In genomic region chr10:30080161-30080560, GRCh38 we compare ENCODE assay signal across 13 cellular contexts. TPM values are rescaled to one million over a fixed set of nuclear protein-coding genes. Genes with fewer than 3 reads are reported as not detected.
DNase-seq lines count a peak whose midpoint lies in the region; ATAC-seq and TF ChIP-seq lines count a peak whose summit lies in the region.
"Had no signal": no experiment of that assay in that cellular context is flagged by ENCODE, and none has a peak within 500 bp of the region (broad histone marks: within the 10 kb centered on the region; RNA-seq: fewer than 3 reads in every experiment).

No MANE protein-coding gene starts in this region.

- no peaks in the 10 kb centered on the region for H3F3A ChIP-seq in GM23248 (ENCODE audit: insufficient read depth)

- no peak overlapping the region for H3K4me2 ChIP-seq in GM23248 (ENCODE audit: unreplicated experiment)
- H3K4me2 ChIP-seq: BLaER1 treated with 17β-estradiol and CSF1 and Interleukin-3, amounts not matched to agents 10 nM and 100 nM had no signal

- H3K79me2 ChIP-seq in ACC112 (ENCODE audit: control insufficient read depth, insufficient read depth, low read length, unreplicated experiment), result no peaks in the 10 kb centered on the region
- H3K79me2 ChIP-seq in GM23248 (ENCODE audit: insufficient read depth), result no peaks in the 10 kb centered on the region

- intact Hi-C loops in heart right ventricle (cut with DNase I), result no loop called here

- no peaks in the 10 kb centered on the region for H4K20me1 ChIP-seq in GM23248 (ENCODE audit: insufficient read depth)
- H4K20me1 ChIP-seq: BLaER1 treated with 17β-estradiol and CSF1 and Interleukin-3, amounts not matched to agents 10 nM and 100 nM had no signal

- 84 to 86% methylated on average over 1 of the region's 1 CpG for WGBS in GM23248 (ENCODE audit: low coverage in 1 of 2, low lambda C conversion rate in 2 of 2, missing lambda C conversion rate in 2 of 2), 2 experiments
- 97 to 98% methylated on average over 1 of the region's 1 CpG for WGBS in heart right ventricle, 2 donors

- H3K36me3 ChIP-seq in ACC112 (ENCODE audit: insufficient read depth, low read length) (no peaks in the 10 kb centered on the region), GM23248 (ENCODE audit: low read depth) (no peaks in the 10 kb centered on the region), heart right ventricle (no peaks in the 10 kb centered on the region)
- H3K36me3 ChIP-seq: BLaER1 treated with 17β-estradiol and CSF1 and Interleukin-3, amounts not matched to agents 10 nM and 100 nM had no signal

- DNase-seq in GM23248 (peak; percentile 65), caudate nucleus (lab: John Stamatoyannopoulos, UW) (no peak), kidney tubule cell (ENCODE audit: low spot score) (peak; percentile 19), OCI-M1 (lab: John Stamatoyannopoulos, UW) (no peak), heart right ventricle (no peak), COLO829 (ENCODE audit: low spot score) (no peak)
- DNase-seq: CD8-positive, alpha-beta memory T cell; HFFc6; MV-4-11; NCI-H1694 treated with DMSO at 0.1 percent for 48 hours had no signal

- H3K27ac ChIP-seq in ACC112 (ENCODE audit: low read depth, low read length) (peak overlapping the region; percentile 35), GM23248 (no peak overlapping the region), caudate nucleus (ENCODE audit: low read depth, low read length) (peak overlapping the region; percentile 64), heart right ventricle (no peak overlapping the region)
- H3K27ac ChIP-seq: BLaER1 treated with 17β-estradiol and CSF1 and Interleukin-3, amounts not matched to agents 10 nM and 100 nM had no signal

- H3K9ac ChIP-seq in GM23248, result no peak overlapping the region
- H3K9ac ChIP-seq: BLaER1 treated with 17β-estradiol and CSF1 and Interleukin-3, amounts not matched to agents 10 nM and 100 nM had no signal

- no peak overlapping the region for H2AFZ ChIP-seq in ACC112 (ENCODE audit: low read length, unreplicated experiment)
- H2AFZ ChIP-seq in GM23248, result no peak overlapping the region

- no peaks in the 10 kb centered on the region for H3K9me2 ChIP-seq in GM23248 (ENCODE audit: insufficient read depth)

- TF ChIP-seq CTCF in heart right ventricle (IDR thresholded peaks at IDR 0.05), result no peak

- in situ Hi-C loops in GM23248 (cut with MboI), result no loop called here

- ATAC-seq in heart right ventricle, result no peak
- ATAC-seq: Right ventricle myocardium inferior had no signal

- peaks cover 5% of the 10 kb centered on the region; the same call in 1 of the 2 replicates for H3K27me3 ChIP-seq in ACC112 (ENCODE audit: insufficient read depth, low read length)
- no peaks in the 10 kb centered on the region; the same call in 1 of the 2 replicates for H3K27me3 ChIP-seq in GM23248 (replicated peaks; ENCODE audit: insufficient read depth)
- peaks cover 0 to 6% (median 0%) of the 10 kb centered on the region in 7 donors for H3K27me3 ChIP-seq in heart right ventricle
- H3K27me3 ChIP-seq: BLaER1 treated with 17β-estradiol and CSF1 and Interleukin-3, amounts not matched to agents 10 nM and 100 nM had no signal

- H3K4me3 ChIP-seq in ACC112 (ENCODE audit: low read depth, low read length) (no peak overlapping the region), GM23248 (no peak overlapping the region), heart right ventricle (no peak overlapping the region)
- H3K4me3 ChIP-seq: BLaER1 treated with 17β-estradiol and CSF1 and Interleukin-3, amounts not matched to agents 10 nM and 100 nM had no signal

- H3K9me3 ChIP-seq in GM23248 (ENCODE audit: low read depth) (no peaks in the 10 kb centered on the region), heart right ventricle (no peaks in the 10 kb centered on the region)

- peaks cover 6% of the 10 kb centered on the region for H3K4me1 ChIP-seq in ACC112 (ENCODE audit: control insufficient read depth, insufficient read depth, low read length, unreplicated experiment)
- H3K4me1 ChIP-seq in GM23248 (ENCODE audit: insufficient read depth), result no peaks in the 10 kb centered on the region
- no peaks in the 10 kb centered on the region for H3K4me1 ChIP-seq in heart right ventricle
- H3K4me1 ChIP-seq: BLaER1 treated with 17β-estradiol and CSF1 and Interleukin-3, amounts not matched to agents 10 nM and 100 nM had no signal

RNA-seq across cellular contexts. Expression of gene JCAD, which starts 20.8 kb away (rescaled TPM):
- total RNA-seq in GM23248 (2014; rRNA removed; shearing (Covaris generic)), result 24.3 and 24.8 TPM in 2 replicates
- 17.1 and 21.1 TPM in 2 replicates for polyA plus RNA-seq in GM23248 (2016; fragmentation: Nextera tagmentation; extraction: Ambion mirVana)
- total RNA-seq in heart right ventricle, result 10 to 100 TPM; 16.5 to 39.8 (median 21.4) TPM
- 10 to 100 TPM in 1 of 2 donors, 1 to 10 TPM in 1; 7.7 to 13.0 TPM for polyA plus RNA-seq in heart right ventricle
- polyA plus RNA-seq: CD8-positive, alpha-beta memory T cell had no signal

Comparison
In these comparisons a context has a peak if more than half of its experiments do, and no peak if none do; other contexts are left out.
1. H3K27ac ChIP-seq: peak in ACC112 (single experiment) and caudate nucleus (single experiment); none in GM23248 (single experiment) and heart right ventricle (0 of 10).
2. DNase-seq: peak in GM23248 (single experiment) and kidney tubule cell (single experiment); none in caudate nucleus (0 of 61), OCI-M1 (single experiment), heart right ventricle (0 of 2) and COLO829 (single experiment).